In the genomic region with DNA sequence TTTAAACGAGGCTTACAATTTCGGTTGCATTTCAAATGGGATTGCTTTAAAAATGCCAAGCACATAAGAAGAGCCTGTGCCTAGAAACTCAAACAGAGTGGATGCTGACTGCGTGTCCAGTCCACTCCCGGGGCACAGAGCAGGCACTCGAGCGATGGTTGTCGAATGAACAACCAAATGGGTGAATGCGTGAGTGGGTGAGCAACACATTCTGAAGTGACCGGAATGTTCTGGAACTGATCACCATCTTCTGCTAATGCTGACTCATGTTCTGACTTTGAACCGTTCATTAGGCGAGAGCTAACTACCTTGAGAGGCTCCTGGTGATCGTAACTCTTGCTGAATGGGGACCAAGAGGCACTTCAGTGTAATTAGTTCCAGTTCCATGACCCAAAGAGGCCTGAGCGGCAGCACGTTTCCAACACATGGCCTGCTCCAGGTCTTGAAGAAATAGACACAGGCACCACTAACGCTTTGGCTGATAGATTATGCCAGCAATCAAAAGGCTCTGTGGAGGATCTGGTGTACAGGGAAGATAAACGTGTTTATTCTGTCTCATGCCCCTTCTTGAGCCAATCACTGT, we compare ENCODE assay signal across 11 cellular contexts. TPM values are rescaled to one million over a fixed set of nuclear protein-coding genes. Genes with fewer than 3 reads are reported as not detected.
DNase-seq lines count a peak whose midpoint lies in the region; ATAC-seq and TF ChIP-seq lines count a peak whose summit lies in the region.
"Had no signal": no experiment of that assay in that cellular context is flagged by ENCODE, and none has a peak within 500 bp of the region (broad histone marks: within the 10 kb centered on the region; RNA-seq: fewer than 3 reads in every experiment).

No MANE protein-coding gene starts in this region.

- intact Hi-C loops in left ventricle myocardium superior (cut with micrococcal nuclease), result no loop called here

- H3K4me3 ChIP-seq in neural progenitor cell, result no peak overlapping the region

- no peaks in the 10 kb centered on the region for H3K36me3 ChIP-seq in neural progenitor cell

- H4K20me1 ChIP-seq in neural progenitor cell (ENCODE audit: low read depth), result no peaks in the 10 kb centered on the region

- H3K9ac ChIP-seq in neural progenitor cell, result no peak overlapping the region

- H3K27ac ChIP-seq in neural progenitor cell, result no peak overlapping the region
- H3K27ac ChIP-seq: RWPE1 had no signal

- H3K27ac Mint-ChIP-seq in neural progenitor cell, result peak overlapping the region; percentile 12

- peak; percentile 5 for ATAC-seq in GM18873 (IDR thresholded peaks at IDR 0.05; ENCODE audit: low FRiP score, unreplicated experiment)
- peak; percentile 8 for ATAC-seq in HG03025 (IDR thresholded peaks at IDR 0.05; ENCODE audit: low FRiP score, unreplicated experiment)
- ATAC-seq in left ventricle myocardium superior, result no peak

- H3K27me3 Mint-ChIP-seq in neural progenitor cell (ENCODE audit: insufficient read depth, low read depth), result peaks cover 20% of the 10 kb centered on the region

- H3K4me3 Mint-ChIP-seq in neural progenitor cell, result no peak overlapping the region

- H3K9me3 Mint-ChIP-seq in neural progenitor cell, result peaks cover 8% of the 10 kb centered on the region

- H3K4me2 ChIP-seq in neural progenitor cell, result no peak overlapping the region

- no peaks in the 10 kb centered on the region for H3F3A ChIP-seq in neural progenitor cell (ENCODE audit: low read depth)

- H3K36me3 Mint-ChIP-seq in neural progenitor cell, result no peaks in the 10 kb centered on the region

- no peak for TF ChIP-seq CTCF in neural progenitor cell (IDR thresholded peaks at IDR 0.05)

- DNase-seq in activated T-cell treated with anti-CD3 and anti-CD28 coated beads for 48 hours (ENCODE audit: low read depth) (peak; percentile 36), neural progenitor cell (ENCODE audit: low spot score) (no peak), left ventricle myocardium superior (no peak), NCI-H1105 treated with DMSO at 0.1 percent for 48 hours (lab: John Stamatoyannopoulos, UW) (no peak), occipital lobe (lab: John Stamatoyannopoulos, UW) (no peak), pons (ENCODE audit: low spot score) (no peak)
- DNase-seq: kidney glomerular epithelial cell had no signal

- no peaks in the 10 kb centered on the region for H3K79me2 ChIP-seq in neural progenitor cell (ENCODE audit: low read depth)

- H2AFZ ChIP-seq in neural progenitor cell (replicated peaks), result no peak overlapping the region

- H3K4me1 ChIP-seq in neural progenitor cell, result no peaks in the 10 kb centered on the region

- H3K9me3 ChIP-seq in neural progenitor cell (ENCODE audit: low read depth), result no peaks in the 10 kb centered on the region

- no peaks in the 10 kb centered on the region for H3K27me3 ChIP-seq in neural progenitor cell

- H3K4me1 Mint-ChIP-seq in neural progenitor cell, result peaks cover 3% of the 10 kb centered on the region

RNA-seq across cellular contexts. Expression of a gene that starts 37.9 kb away (rescaled TPM):
- total RNA-seq in neural progenitor cell (ENCODE audit: low replicate concordance) (1.2 and 2.0 TPM in 2 replicates), left ventricle myocardium superior (3.5 TPM), occipital lobe (9.8 TPM)
- total RNA-seq: MCF 10A had no signal
